Comparison of ENCODE assay signal across 1 cellular context in the genomic region with DNA sequence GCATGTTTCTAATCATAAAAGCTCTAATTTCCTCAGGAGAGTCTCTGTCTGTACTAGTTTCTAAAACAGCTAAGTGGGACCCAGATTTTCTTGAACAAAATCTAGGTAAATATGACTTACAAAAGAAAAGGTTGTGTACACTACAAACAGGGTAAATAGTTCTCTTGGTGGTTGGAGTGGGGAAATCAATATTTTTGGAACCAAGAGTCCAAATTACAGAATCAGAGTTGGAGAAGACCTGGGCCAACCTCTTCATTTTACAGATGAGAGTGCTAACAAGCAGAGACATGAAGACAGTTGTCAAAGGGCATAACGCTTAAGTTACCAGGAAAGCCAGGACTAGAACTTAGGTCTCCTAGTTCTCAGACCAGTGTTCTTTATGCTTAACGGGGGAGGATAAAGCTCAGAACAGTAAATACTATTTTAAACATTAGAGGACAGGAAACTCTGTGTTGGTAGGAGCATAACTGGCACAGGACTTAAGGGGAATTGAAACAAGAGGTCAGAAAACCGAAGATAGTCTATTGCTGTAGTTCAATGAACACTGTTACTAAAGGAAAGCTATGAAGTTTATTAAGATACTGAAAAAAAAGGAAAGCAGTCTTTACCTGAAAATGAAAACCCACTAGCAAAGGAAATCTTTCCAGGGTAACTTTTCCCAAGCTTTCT.
TF ChIP-seq lines count a peak whose summit lies in the region.

No MANE protein-coding gene starts in this region.

TF ChIP-seq in HepG2, 621 proteins besides CTCF, POLR2A, EP300 and RAD21 (continues in another document):
- no peak for TF ChIP-seq ZNF766 (CRISPR knock-in tag; IDR thresholded peaks at IDR 0.05; ENCODE audit: borderline replicate concordance)
- TF ChIP-seq MED1 (CRISPR knock-in tag; IDR thresholded peaks at IDR 0.05) = peak; percentile 47
- TF ChIP-seq, protein P1, sequence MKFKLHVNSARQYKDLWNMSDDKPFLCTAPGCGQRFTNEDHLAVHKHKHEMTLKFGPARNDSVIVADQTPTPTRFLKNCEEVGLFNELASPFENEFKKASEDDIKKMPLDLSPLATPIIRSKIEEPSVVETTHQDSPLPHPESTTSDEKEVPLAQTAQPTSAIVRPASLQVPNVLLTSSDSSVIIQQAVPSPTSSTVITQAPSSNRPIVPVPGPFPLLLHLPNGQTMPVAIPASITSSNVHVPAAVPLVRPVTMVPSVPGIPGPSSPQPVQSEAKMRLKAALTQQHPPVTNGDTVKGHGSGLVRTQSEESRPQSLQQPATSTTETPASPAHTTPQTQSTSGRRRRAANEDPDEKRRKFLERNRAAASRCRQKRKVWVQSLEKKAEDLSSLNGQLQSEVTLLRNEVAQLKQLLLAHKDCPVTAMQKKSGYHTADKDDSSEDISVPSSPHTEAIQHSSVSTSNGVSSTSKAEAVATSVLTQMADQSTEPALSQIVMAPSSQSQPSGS (CRISPR knock-in tag; IDR thresholded peaks at IDR 0.05) = 0 out of 2 replicates have a peak, but pooled peaks have one; percentile 35
- peak; percentile 31; the same call in 1 of the 2 replicates for TF ChIP-seq KAT8 (CRISPR knock-in tag; IDR thresholded peaks at IDR 0.05)
- no peak for TF ChIP-seq ETV6 (CRISPR knock-in tag; conservative IDR thresholded peaks at IDR 0.05)
- peak; percentile 41; the same call in 1 of the 2 replicates for TF ChIP-seq REPIN1 (CRISPR knock-in tag; IDR thresholded peaks at IDR 0.05; ENCODE audit: borderline replicate concordance, low read depth)
- TF ChIP-seq GABPA (IDR thresholded peaks at IDR 0.05; ENCODE audit: low read depth, low read length) = no peak
- peak; percentile 32; the same call in 1 of the 2 replicates for TF ChIP-seq GABPA (CRISPR knock-in tag; IDR thresholded peaks at IDR 0.05; ENCODE audit: low read depth)
- TF ChIP-seq, protein P2, sequence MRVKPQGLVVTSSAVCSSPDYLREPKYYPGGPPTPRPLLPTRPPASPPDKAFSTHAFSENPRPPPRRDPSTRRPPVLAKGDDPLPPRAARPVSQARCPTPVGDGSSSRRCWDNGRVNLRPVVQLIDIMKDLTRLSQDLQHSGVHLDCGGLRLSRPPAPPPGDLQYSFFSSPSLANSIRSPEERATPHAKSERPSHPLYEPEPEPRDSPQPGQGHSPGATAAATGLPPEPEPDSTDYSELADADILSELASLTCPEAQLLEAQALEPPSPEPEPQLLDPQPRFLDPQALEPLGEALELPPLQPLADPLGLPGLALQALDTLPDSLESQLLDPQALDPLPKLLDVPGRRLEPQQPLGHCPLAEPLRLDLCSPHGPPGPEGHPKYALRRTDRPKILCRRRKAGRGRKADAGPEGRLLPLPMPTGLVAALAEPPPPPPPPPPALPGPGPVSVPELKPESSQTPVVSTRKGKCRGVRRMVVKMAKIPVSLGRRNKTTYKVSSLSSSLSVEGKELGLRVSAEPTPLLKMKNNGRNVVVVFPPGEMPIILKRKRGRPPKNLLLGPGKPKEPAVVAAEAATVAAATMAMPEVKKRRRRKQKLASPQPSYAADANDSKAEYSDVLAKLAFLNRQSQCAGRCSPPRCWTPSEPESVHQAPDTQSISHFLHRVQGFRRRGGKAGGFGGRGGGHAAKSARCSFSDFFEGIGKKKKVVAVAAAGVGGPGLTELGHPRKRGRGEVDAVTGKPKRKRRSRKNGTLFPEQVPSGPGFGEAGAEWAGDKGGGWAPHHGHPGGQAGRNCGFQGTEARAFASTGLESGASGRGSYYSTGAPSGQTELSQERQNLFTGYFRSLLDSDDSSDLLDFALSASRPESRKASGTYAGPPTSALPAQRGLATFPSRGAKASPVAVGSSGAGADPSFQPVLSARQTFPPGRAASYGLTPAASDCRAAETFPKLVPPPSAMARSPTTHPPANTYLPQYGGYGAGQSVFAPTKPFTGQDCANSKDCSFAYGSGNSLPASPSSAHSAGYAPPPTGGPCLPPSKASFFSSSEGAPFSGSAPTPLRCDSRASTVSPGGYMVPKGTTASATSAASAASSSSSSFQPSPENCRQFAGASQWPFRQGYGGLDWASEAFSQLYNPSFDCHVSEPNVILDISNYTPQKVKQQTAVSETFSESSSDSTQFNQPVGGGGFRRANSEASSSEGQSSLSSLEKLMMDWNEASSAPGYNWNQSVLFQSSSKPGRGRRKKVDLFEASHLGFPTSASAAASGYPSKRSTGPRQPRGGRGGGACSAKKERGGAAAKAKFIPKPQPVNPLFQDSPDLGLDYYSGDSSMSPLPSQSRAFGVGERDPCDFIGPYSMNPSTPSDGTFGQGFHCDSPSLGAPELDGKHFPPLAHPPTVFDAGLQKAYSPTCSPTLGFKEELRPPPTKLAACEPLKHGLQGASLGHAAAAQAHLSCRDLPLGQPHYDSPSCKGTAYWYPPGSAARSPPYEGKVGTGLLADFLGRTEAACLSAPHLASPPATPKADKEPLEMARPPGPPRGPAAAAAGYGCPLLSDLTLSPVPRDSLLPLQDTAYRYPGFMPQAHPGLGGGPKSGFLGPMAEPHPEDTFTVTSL (CRISPR knock-in tag; IDR thresholded peaks at IDR 0.05; ENCODE audit: borderline replicate concordance) = peak; percentile 93; the same call in 1 of the 2 replicates
- TF ChIP-seq DPF2 (CRISPR knock-in tag; IDR thresholded peaks at IDR 0.05; ENCODE audit: borderline replicate concordance, low read depth) = peak; percentile 87
- TF ChIP-seq, protein P3, sequence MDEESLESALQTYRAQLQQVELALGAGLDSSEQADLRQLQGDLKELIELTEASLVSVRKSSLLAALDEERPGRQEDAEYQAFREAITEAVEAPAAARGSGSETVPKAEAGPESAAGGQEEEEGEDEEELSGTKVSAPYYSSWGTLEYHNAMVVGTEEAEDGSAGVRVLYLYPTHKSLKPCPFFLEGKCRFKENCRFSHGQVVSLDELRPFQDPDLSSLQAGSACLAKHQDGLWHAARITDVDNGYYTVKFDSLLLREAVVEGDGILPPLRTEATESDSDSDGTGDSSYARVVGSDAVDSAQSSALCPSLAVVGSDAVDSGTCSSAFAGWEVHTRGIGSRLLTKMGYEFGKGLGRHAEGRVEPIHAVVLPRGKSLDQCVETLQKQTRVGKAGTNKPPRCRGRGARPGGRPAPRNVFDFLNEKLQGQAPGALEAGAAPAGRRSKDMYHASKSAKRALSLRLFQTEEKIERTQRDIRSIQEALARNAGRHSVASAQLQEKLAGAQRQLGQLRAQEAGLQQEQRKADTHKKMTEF (CRISPR knock-in tag; IDR thresholded peaks at IDR 0.05) = peak; percentile 53; the same call in 1 of the 2 replicates
- TF ChIP-seq ZNF558 (CRISPR knock-in tag; IDR thresholded peaks at IDR 0.05; ENCODE audit: borderline replicate concordance) = no peak
- TF ChIP-seq SMC3 (IDR thresholded peaks at IDR 0.05; ENCODE audit: low read length) = 0 out of 2 replicates have a peak, but pooled peaks have one; percentile 8
- TF ChIP-seq RCOR2 (CRISPR knock-in tag; IDR thresholded peaks at IDR 0.05) = peak; percentile 56; the same call in 1 of the 2 replicates
- TF ChIP-seq, protein P4, sequence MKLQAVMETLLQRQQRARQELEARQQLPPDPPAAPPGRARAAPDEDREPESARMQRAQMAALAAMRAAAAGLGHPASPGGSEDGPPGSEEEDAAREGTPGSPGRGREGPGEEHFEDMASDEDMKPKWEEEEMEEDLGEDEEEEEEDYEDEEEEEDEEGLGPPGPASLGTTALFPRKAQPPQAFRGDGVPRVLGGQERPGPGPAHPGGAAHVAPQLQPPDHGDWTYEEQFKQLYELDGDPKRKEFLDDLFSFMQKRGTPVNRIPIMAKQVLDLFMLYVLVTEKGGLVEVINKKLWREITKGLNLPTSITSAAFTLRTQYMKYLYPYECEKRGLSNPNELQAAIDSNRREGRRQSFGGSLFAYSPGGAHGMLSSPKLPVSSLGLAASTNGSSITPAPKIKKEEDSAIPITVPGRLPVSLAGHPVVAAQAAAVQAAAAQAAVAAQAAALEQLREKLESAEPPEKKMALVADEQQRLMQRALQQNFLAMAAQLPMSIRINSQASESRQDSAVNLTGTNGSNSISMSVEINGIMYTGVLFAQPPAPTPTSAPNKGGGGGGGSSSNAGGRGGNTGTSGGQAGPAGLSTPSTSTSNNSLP (IDR thresholded peaks at IDR 0.05; ENCODE audit: low read depth, low read length) = peak; percentile 64
- 0 out of 2 replicates have a peak, but pooled peaks have one; percentile 2 for TF ChIP-seq STAG1 (CRISPR knock-in tag; IDR thresholded peaks at IDR 0.05)
- no peak for TF ChIP-seq ZNF234 (CRISPR knock-in tag; conservative IDR thresholded peaks at IDR 0.05)
- peak; percentile 50; the same call in 1 of the 2 replicates for TF ChIP-seq FOXK2 (IDR thresholded peaks at IDR 0.05)
- TF ChIP-seq, protein P5, sequence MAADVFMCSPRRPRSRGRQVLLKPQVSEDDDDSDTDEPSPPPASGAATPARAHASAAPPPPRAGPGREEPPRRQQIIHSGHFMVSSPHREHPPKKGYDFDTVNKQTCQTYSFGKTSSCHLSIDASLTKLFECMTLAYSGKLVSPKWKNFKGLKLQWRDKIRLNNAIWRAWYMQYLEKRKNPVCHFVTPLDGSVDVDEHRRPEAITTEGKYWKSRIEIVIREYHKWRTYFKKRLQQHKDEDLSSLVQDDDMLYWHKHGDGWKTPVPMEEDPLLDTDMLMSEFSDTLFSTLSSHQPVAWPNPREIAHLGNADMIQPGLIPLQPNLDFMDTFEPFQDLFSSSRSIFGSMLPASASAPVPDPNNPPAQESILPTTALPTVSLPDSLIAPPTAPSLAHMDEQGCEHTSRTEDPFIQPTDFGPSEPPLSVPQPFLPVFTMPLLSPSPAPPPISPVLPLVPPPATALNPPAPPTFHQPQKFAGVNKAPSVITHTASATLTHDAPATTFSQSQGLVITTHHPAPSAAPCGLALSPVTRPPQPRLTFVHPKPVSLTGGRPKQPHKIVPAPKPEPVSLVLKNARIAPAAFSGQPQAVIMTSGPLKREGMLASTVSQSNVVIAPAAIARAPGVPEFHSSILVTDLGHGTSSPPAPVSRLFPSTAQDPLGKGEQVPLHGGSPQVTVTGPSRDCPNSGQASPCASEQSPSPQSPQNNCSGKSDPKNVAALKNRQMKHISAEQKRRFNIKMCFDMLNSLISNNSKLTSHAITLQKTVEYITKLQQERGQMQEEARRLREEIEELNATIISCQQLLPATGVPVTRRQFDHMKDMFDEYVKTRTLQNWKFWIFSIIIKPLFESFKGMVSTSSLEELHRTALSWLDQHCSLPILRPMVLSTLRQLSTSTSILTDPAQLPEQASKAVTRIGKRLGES (CRISPR knock-in tag; IDR thresholded peaks at IDR 0.05; ENCODE audit: borderline replicate concordance) = no peak
- no peak for TF ChIP-seq SOX6 (IDR thresholded peaks at IDR 0.05)
- peak; percentile 89 for TF ChIP-seq SOX6 (CRISPR knock-in tag; IDR thresholded peaks at IDR 0.05)
- TF ChIP-seq ZNF3 (CRISPR knock-in tag; IDR thresholded peaks at IDR 0.05) = 0 out of 2 replicates have a peak, but pooled peaks have one; percentile 40
- TF ChIP-seq, protein P6, sequence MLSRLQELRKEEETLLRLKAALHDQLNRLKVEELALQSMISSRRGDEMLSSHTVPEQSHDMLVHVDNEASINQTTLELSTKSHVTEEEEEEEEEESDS (CRISPR knock-in tag; IDR thresholded peaks at IDR 0.05; ENCODE audit: borderline replicate concordance) = 0 out of 2 replicates have a peak, but pooled peaks have one; percentile 48
- TF ChIP-seq ZNF207 (IDR thresholded peaks at IDR 0.05; ENCODE audit: borderline replicate concordance) = no peak
- TF ChIP-seq, protein P7, sequence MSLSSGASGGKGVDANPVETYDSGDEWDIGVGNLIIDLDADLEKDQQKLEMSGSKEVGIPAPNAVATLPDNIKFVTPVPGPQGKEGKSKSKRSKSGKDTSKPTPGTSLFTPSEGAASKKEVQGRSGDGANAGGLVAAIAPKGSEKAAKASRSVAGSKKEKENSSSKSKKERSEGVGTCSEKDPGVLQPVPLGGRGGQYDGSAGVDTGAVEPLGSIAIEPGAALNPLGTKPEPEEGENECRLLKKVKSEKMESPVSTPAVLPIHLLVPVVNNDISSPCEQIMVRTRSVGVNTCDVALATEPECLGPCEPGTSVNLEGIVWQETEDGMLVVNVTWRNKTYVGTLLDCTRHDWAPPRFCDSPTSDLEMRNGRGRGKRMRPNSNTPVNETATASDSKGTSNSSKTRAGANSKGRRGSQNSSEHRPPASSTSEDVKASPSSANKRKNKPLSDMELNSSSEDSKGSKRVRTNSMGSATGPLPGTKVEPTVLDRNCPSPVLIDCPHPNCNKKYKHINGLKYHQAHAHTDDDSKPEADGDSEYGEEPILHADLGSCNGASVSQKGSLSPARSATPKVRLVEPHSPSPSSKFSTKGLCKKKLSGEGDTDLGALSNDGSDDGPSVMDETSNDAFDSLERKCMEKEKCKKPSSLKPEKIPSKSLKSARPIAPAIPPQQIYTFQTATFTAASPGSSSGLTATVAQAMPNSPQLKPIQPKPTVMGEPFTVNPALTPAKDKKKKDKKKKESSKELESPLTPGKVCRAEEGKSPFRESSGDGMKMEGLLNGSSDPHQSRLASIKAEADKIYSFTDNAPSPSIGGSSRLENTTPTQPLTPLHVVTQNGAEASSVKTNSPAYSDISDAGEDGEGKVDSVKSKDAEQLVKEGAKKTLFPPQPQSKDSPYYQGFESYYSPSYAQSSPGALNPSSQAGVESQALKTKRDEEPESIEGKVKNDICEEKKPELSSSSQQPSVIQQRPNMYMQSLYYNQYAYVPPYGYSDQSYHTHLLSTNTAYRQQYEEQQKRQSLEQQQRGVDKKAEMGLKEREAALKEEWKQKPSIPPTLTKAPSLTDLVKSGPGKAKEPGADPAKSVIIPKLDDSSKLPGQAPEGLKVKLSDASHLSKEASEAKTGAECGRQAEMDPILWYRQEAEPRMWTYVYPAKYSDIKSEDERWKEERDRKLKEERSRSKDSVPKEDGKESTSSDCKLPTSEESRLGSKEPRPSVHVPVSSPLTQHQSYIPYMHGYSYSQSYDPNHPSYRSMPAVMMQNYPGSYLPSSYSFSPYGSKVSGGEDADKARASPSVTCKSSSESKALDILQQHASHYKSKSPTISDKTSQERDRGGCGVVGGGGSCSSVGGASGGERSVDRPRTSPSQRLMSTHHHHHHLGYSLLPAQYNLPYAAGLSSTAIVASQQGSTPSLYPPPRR (CRISPR knock-in tag; IDR thresholded peaks at IDR 0.05; ENCODE audit: borderline replicate concordance) = peak; percentile 53; the same call in 1 of the 2 replicates
- peak; percentile 96 for TF ChIP-seq FOXA3 (CRISPR knock-in tag; IDR thresholded peaks at IDR 0.05)
- 0 out of 2 replicates have a peak, but pooled peaks have one; percentile 23 for TF ChIP-seq GATAD1 (CRISPR knock-in tag; IDR thresholded peaks at IDR 0.05)
- no peak for TF ChIP-seq ELF3 (CRISPR knock-in tag; IDR thresholded peaks at IDR 0.05)
- TF ChIP-seq CEBPG (CRISPR knock-in tag; IDR thresholded peaks at IDR 0.05) = peak; percentile 47
- TF ChIP-seq NCOR1 (IDR thresholded peaks at IDR 0.05; ENCODE audit: borderline replicate concordance, low read length) = peak; percentile 72
- no peak for TF ChIP-seq MIER2 (CRISPR knock-in tag; IDR thresholded peaks at IDR 0.05)
- TF ChIP-seq ZNF543 (CRISPR knock-in tag; IDR thresholded peaks at IDR 0.05) = 0 out of 2 replicates have a peak, but pooled peaks have one; percentile 45
- peak; percentile 71 for TF ChIP-seq PHF21A (CRISPR knock-in tag; IDR thresholded peaks at IDR 0.05)
- TF ChIP-seq CEBPB (IDR thresholded peaks at IDR 0.05; ENCODE audit: borderline replicate concordance, low read depth, low read length) = peak; percentile 45; the same call in 1 of the 2 replicates
- TF ChIP-seq ZNF850 (CRISPR knock-in tag; conservative IDR thresholded peaks at IDR 0.05) = no peak
- TF ChIP-seq TARDBP (CRISPR knock-in tag; IDR thresholded peaks at IDR 0.05) = peak; percentile 82
- no peak for TF ChIP-seq SNRNP70 (IDR thresholded peaks at IDR 0.05; ENCODE audit: low read depth, low read length)
- peak; percentile 60 for TF ChIP-seq RARA (CRISPR knock-in tag; IDR thresholded peaks at IDR 0.05)
